19 cellular contexts compared by ENCODE assay signal in genomic region chr14:21169587-21169986, GRCh38. TPM values are rescaled to one million over a fixed set of nuclear protein-coding genes. Genes with fewer than 3 reads are reported as not detected.
A peak's percentile ranks its signal among the peaks of the same experiment; 100 is the strongest.
DNase-seq lines count a peak whose midpoint lies in the region; ATAC-seq, FAIRE-seq and TF ChIP-seq lines count a peak whose summit lies in the region.
"Had no signal": no experiment of that assay in that cellular context is flagged by ENCODE, and none has a peak within 500 bp of the region (broad histone marks: within the 10 kb centered on the region; RNA-seq: fewer than 3 reads in every experiment).

No MANE protein-coding gene starts in this region.

- H3K27ac ChIP-seq in HepG2 (ENCODE audit: extremely low read length, insufficient read depth, low read length) = no peak overlapping the region
- no peak overlapping the region for H3K27ac ChIP-seq in right lobe of liver
- no peak overlapping the region for H3K27ac ChIP-seq in neuronal stem cell (replicated peaks; ENCODE audit: low read length)
- H3K27ac ChIP-seq: GM23248 had no signal

- H3K14ac ChIP-seq in neuronal stem cell (ENCODE audit: low read length) = peak overlapping the region; percentile 17

- peaks cover 1 to 22% of the 10 kb centered on the region in 2 experiments; a peak in 3 of 5 replicates for H3K27me3 ChIP-seq in HepG2 (ENCODE audit: control insufficient read depth in 1 of 2, insufficient read depth in 2 of 2, low read length in 2 of 2)
- H3K27me3 ChIP-seq in right lobe of liver = no peaks in the 10 kb centered on the region
- H3K27me3 ChIP-seq in neuronal stem cell (ENCODE audit: control insufficient read depth in 3 of 3, insufficient read depth in 3 of 3, low read depth in 1 of 3, low read length in 3 of 3) = peaks cover 0 to 7% (median 0%) of the 10 kb centered on the region in 3 experiments

- TF ChIP-seq EP300 in HepG2 (IDR thresholded peaks at IDR 0.05; ENCODE audit: low read depth in 2 of 2, low read length in 2 of 2) (no peak), HepG2 (CRISPR knock-in tag; IDR thresholded peaks at IDR 0.05; ENCODE audit: borderline replicate concordance) (no peak)

- peaks cover 11% of the 10 kb centered on the region; the same call in 1 of the 2 replicates for H3K4me1 ChIP-seq in HepG2 (ENCODE audit: insufficient read depth, low read length)
- no peaks in the 10 kb centered on the region for H3K4me1 ChIP-seq in right lobe of liver
- H3K4me1 ChIP-seq in neuronal stem cell (ENCODE audit: control insufficient read depth in 2 of 2, insufficient read depth in 1 of 2, low read depth in 1 of 2, low read length in 2 of 2) = no peaks in the 10 kb centered on the region

- no peak overlapping the region for H3K18ac ChIP-seq in neuronal stem cell (ENCODE audit: low read length)

- H3K9ac ChIP-seq in HepG2 (ENCODE audit: insufficient read depth, low read depth, low read length) (no peak overlapping the region), neuronal stem cell (ENCODE audit: low read depth, low read length, poor library complexity) (no peak overlapping the region)
- H3K9ac ChIP-seq: GM23248 had no signal

- H2BK120ac ChIP-seq in neuronal stem cell (ENCODE audit: low read depth, low read length) = no peak overlapping the region

- TF ChIP-seq POLR2A in HepG2 (IDR thresholded peaks at IDR 0.05; ENCODE audit: insufficient read depth in 1 of 2, low read depth in 2 of 2, low read length in 2 of 2) (no peak), right lobe of liver (IDR thresholded peaks at IDR 0.05) (no peak)

- no peaks in the 10 kb centered on the region for H3K79me1 ChIP-seq in neuronal stem cell (ENCODE audit: low read depth, low read length)

- no peak overlapping the region for H4K8ac ChIP-seq in neuronal stem cell (ENCODE audit: low read depth, low read length)

- WGBS in HepG2 (ENCODE audit: low lambda C conversion rate) = 29% methylated on average over 4 of the region's 4 CpGs
- no CpG with 5 or more reads among the region's 4 CpGs for WGBS in right lobe of liver (ENCODE audit: insufficient coverage, low coverage, low lambda C conversion rate, missing lambda C conversion rate)
- no CpG with 5 or more reads among the region's 4 CpGs for WGBS in neuronal stem cell (ENCODE audit: extremely low coverage in 2 of 2, insufficient read length in 2 of 2, insufficient replicate concordance in 1 of 2), 2 donors

- H3K9me3 ChIP-seq in HepG2 (ENCODE audit: low read length) = no peaks in the 10 kb centered on the region
- H3K9me3 ChIP-seq in right lobe of liver = peaks cover 0 to 2% (median 0%) of the 10 kb centered on the region in 4 donors
- no peaks in the 10 kb centered on the region for H3K9me3 ChIP-seq in neuronal stem cell (replicated peaks in 1 of 2; ENCODE audit: control insufficient read depth in 2 of 2, insufficient read depth in 1 of 2, low read depth in 1 of 2, low read length in 2 of 2)

- H3K4ac ChIP-seq in neuronal stem cell (ENCODE audit: low read length) = no peak overlapping the region

- H2AFZ ChIP-seq in HepG2 (ENCODE audit: low read length) (no peak overlapping the region), neuronal stem cell (ENCODE audit: low read length) (no peak overlapping the region)
- H2AFZ ChIP-seq: GM23248 had no signal

- H3K23ac ChIP-seq in neuronal stem cell (ENCODE audit: low read depth, low read length, poor library complexity) = no peak overlapping the region

- BruUV-seq in HepG2 (replicated peaks; lab: Mats Ljungman, UMichigan) = no TSS peak

- no peak overlapping the region for H4K91ac ChIP-seq in neuronal stem cell (ENCODE audit: low read depth, low read length, poor library complexity)

- no peak for TF ChIP-seq RAD21 in HepG2 (CRISPR knock-in tag; IDR thresholded peaks at IDR 0.05)

- FAIRE-seq in HepG2 (lab: Jason Lieb, UNC) = no peak
- FAIRE-seq: GM12878, GM18507, H54, HTR-8/SVneo had no signal

- H2BK5ac ChIP-seq in neuronal stem cell (ENCODE audit: low read length) = no peak overlapping the region

- TF ChIP-seq CTCF in HepG2 (CRISPR knock-in tag; IDR thresholded peaks at IDR 0.05) = no peak
- no peak for TF ChIP-seq CTCF in right lobe of liver (IDR thresholded peaks at IDR 0.05)

- H2AK5ac ChIP-seq in neuronal stem cell (ENCODE audit: low read depth, low read length) = no peak overlapping the region

- in situ Hi-C loops in HepG2 (cut with HindIII; ENCODE audit: extremely low pct_ligation_motif_present, low pct_unique_long_range_greater_than_20kb) = no loop called here

- H3K4me2 ChIP-seq in HepG2 (ENCODE audit: low read depth, low read length) (no peak overlapping the region), neuronal stem cell (ENCODE audit: insufficient read depth, low read length, poor library complexity, severe bottlenecking) (no peak overlapping the region)

- POLR2A ChIA-PET in HepG2 (lab: Yijun Ruan, JAX) = no interaction called here

- H3K36me3 ChIP-seq in HepG2 (replicated peaks in 1 of 2; ENCODE audit: control insufficient read depth in 1 of 2, insufficient read depth in 2 of 2, low read length in 2 of 2) (no peaks in the 10 kb centered on the region), right lobe of liver (no peaks in the 10 kb centered on the region), neuronal stem cell (replicated peaks in 1 of 2; ENCODE audit: control insufficient read depth in 2 of 2, insufficient read depth in 2 of 2, low read length in 2 of 2) (no peaks in the 10 kb centered on the region)

- H4K20me1 ChIP-seq in HepG2 (ENCODE audit: insufficient read depth, low read length) = no peaks in the 10 kb centered on the region

- no peak for DNase-seq in HepG2 (ENCODE audit: low spot score)
- DNase-seq in right lobe of liver = no peak
- DNase-seq in SW480 (ENCODE audit: low spot score) = peak; percentile 83
- DNase-seq in neuronal stem cell (ENCODE audit: low spot score) = no peak
- no peak for DNase-seq in SW 1271 (lab: John Stamatoyannopoulos, UW)
- DNase-seq in activated CD4-positive, alpha-beta T cell treated with anti-CD3 and anti-CD28 coated beads for 48 hours = no peak
- DNase-seq: 8988T; AML-193; C1 segment of cervical spinal cord; Calu3; CD4-positive, alpha-beta T cell; DMS 273 treated with DMSO at 0.1 percent for 48 hours; GM23248 had no signal

- H3K4me3 ChIP-seq in HepG2 (replicated peaks in 1 of 3; ENCODE audit: insufficient read depth in 1 of 3, low read depth in 2 of 3, low read length in 3 of 3) (no peak overlapping the region), right lobe of liver (no peak overlapping the region), neuronal stem cell (ENCODE audit: low read length in 2 of 2) (no peak overlapping the region)
- H3K4me3 ChIP-seq: GM12878, GM23248 had no signal

- H3K79me2 ChIP-seq in HepG2 (ENCODE audit: insufficient read depth, low read length) = no peaks in the 10 kb centered on the region

- no peak overlapping the region for H2BK15ac ChIP-seq in neuronal stem cell (ENCODE audit: low read length)

- CTCF ChIA-PET in HepG2 (lab: Yijun Ruan, JAX; ENCODE audit: low intra/inter-chr PET ratio, low total read pairs) = no interaction called here

- ATAC-seq in HepG2 (peak; percentile 36), right lobe of liver (no peak), HG03025 (IDR thresholded peaks at IDR 0.05; ENCODE audit: low FRiP score, unreplicated experiment) (no peak)
- ATAC-seq: GM12878, HCT116 had no signal

- H2BK12ac ChIP-seq in neuronal stem cell (ENCODE audit: low read length) = no peak overlapping the region

- intact Hi-C loops in HepG2 (cut with micrococcal nuclease; ENCODE audit: unreplicated experiment) = no loop called here
- intact Hi-C loops in right lobe of liver (cut with DNase I) = no loop called here

TF ChIP-seq in HepG2, 621 proteins besides CTCF, POLR2A, EP300 and RAD21 (continues in another document):
- no peak for TF ChIP-seq ZNF451 (CRISPR knock-in tag; IDR thresholded peaks at IDR 0.05)

RNA-seq across cellular contexts. Expression of gene OR5AU1, which starts 13.7 kb away (rescaled TPM):
- total RNA-seq in HepG2 (2016; rRNA removed; fragmentation: Illumina TruSeq; extraction: Trizol) (not detected in 2 replicates), right lobe of liver (not detected)
- not detected in 2 replicates for total RNA-seq in HepG2 (2016; cell fraction: cytosol; rRNA removed; fragmentation: Illumina TruSeq; extraction: Trizol; ENCODE audit: low read depth)
- total RNA-seq in HepG2 (2016; cell fraction: insoluble cytoplasmic fraction; rRNA removed; fragmentation: Illumina TruSeq; extraction: Trizol) = not detected in 2 replicates
- total RNA-seq in HepG2 (2016; cell fraction: membrane; rRNA removed; fragmentation: Illumina TruSeq; extraction: Trizol) = not detected in 2 replicates
- not detected in 2 replicates for total RNA-seq in HepG2 (2016; cell fraction: nucleus; rRNA removed; fragmentation: Illumina TruSeq; extraction: Trizol)
- polyA plus RNA-seq in HepG2 (2011; rRNA removed) = not detected in 2 replicates
- not detected in 2 replicates for polyA plus RNA-seq in HepG2 (2011; cell fraction: cytosol; rRNA removed)
- not detected in 2 replicates for polyA plus RNA-seq in HepG2 (2011; cell fraction: nucleus; rRNA removed)
- not detected in 2 replicates for polyA plus RNA-seq in HepG2 (2012)
- not detected in 2 replicates for polyA plus RNA-seq in HepG2 (2016; cell fraction: cytosol; fragmentation: Illumina TruSeq; extraction: Trizol; ENCODE audit: low read depth)
- polyA plus RNA-seq in HepG2 (2016; cell fraction: insoluble cytoplasmic fraction; fragmentation: Illumina TruSeq; extraction: Trizol; ENCODE audit: low read depth) = not detected in 2 replicates
- not detected in 2 replicates for polyA plus RNA-seq in HepG2 (2016; cell fraction: membrane; fragmentation: Illumina TruSeq; extraction: Trizol; ENCODE audit: low read depth)
- polyA plus RNA-seq in HepG2 (2016; cell fraction: nucleus; fragmentation: Illumina TruSeq; extraction: Trizol; ENCODE audit: insufficient read depth, low read depth) = not detected in 2 replicates
- polyA minus RNA-seq in HepG2 (2011; rRNA and poly(A)+ RNA removed; ENCODE audit: low replicate concordance) = not detected in 2 replicates
- polyA minus RNA-seq in HepG2 (2011; cell fraction: cytosol; rRNA and poly(A)+ RNA removed) = not detected in 2 replicates
- not detected in 2 replicates for polyA minus RNA-seq in HepG2 (2011; cell fraction: nucleus; rRNA and poly(A)+ RNA removed)
- polyA plus RNA-seq in neuronal stem cell (2013, experiment 1 of 2) = not detected
- not detected for polyA plus RNA-seq in neuronal stem cell (2013, experiment 2 of 2)
- total RNA-seq: CD4-positive, alpha-beta T cell; GM12878; GM23248 had no signal
- polyA plus RNA-seq: GM12878, GM23248 had no signal
